In the genomic region with DNA sequence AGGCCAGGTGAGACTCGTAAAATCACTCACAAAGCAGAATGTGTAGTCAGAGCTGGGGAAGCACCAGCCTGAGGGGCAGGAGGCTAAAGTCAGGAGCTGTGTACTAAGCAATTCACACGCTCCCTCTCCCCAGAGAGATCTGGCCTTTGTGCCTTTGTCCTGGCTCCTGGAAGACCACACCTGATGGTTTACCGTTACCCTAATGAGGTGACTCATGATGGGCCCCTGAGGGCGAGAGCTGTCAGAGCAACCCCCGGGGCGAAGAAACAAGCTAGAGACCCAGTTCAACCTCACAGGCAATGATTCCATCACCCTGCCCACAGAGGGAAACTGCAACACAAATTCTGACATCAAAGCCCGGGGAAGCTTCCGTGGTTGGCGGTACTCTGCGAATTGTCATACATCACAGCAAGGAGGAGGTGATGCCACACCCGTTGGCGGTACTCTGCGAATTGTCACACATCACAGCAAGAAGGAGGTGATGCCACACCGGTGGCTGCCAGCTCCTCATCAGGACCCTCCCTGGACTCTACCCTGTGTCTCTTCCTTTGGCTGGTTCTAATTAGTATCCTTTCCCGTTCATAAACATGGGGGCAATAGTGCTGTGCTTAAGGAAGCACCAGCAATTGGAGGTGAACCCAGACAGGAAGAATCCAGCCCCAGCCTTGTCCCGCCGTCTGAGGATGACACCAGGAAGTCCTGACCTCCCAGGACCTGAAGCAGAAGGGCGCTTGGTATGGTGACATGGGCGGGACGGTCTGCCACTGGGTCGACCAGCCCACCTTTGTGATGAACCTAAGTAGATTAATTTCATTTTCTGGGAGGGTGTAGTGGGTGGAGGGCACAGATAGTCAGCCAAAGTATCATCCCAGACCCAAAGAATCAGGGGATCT, we compare ENCODE assay signal across 10 cellular contexts. TPM values are rescaled to one million over a fixed set of nuclear protein-coding genes. Genes with fewer than 3 reads are reported as not detected.
DNase-seq lines count a peak whose midpoint lies in the region; ATAC-seq and TF ChIP-seq lines count a peak whose summit lies in the region.
"Had no signal": no experiment of that assay in that cellular context is flagged by ENCODE, and none has a peak within 500 bp of the region (broad histone marks: within the 10 kb centered on the region; RNA-seq: fewer than 3 reads in every experiment).

No MANE protein-coding gene starts in this region.

- H3K36me3 ChIP-seq in endodermal cell (ENCODE audit: control insufficient read depth, insufficient read depth, low read length) (no peaks in the 10 kb centered on the region), MM.1S (replicated peaks; ENCODE audit: insufficient read depth, low read length) (no peaks in the 10 kb centered on the region)
- H3K36me3 ChIP-seq: heart left ventricle had no signal

- CTCF ChIA-PET in WTC11 (lab: Charles Lee): interaction anchor here (0.6 to 1.9 kb wide), 6 partner anchors 13 to 234 kb away, joined by 3 to 6 read pairs (median 4); no protein-coding TSS in a partner anchor

- 74 to 86% methylated on average over 19 to 21 of the region's 21 CpGs for WGBS in endodermal cell (ENCODE audit: insufficient coverage in 1 of 2, insufficient read length in 1 of 2), 2 experiments

- ATAC-seq in WTC11 (peak; percentile 72), GM18867 (IDR thresholded peaks at IDR 0.05; ENCODE audit: unreplicated experiment) (no peak)
- ATAC-seq: heart left ventricle had no signal

- TF ChIP-seq CTCF in WTC11 (IDR thresholded peaks at IDR 0.05): no peak
- TF ChIP-seq CTCF in endodermal cell (conservative IDR thresholded peaks at IDR 0.05): no peak
- no peak for TF ChIP-seq CTCF in MM.1S (IDR thresholded peaks at IDR 0.05; ENCODE audit: low read length)

- H3K9me2 ChIP-seq in MM.1S (replicated peaks; ENCODE audit: insufficient read depth, low read length): no peaks in the 10 kb centered on the region

- no peaks in the 10 kb centered on the region for H3F3A ChIP-seq in MM.1S (ENCODE audit: insufficient read depth, low read length)

- H3K27me3 Mint-ChIP-seq in WTC11 (ENCODE audit: low read depth) (peaks cover 4% of the 10 kb centered on the region; the same call in 1 of the 2 replicates), endodermal cell (ENCODE audit: insufficient read depth) (peaks cover 8% of the 10 kb centered on the region)

- POLR2A ChIA-PET in WTC11 (lab: Charles Lee): interaction anchor here (1.1 kb wide), 1 partner anchor 13 kb away, joined by 5 read pairs; no protein-coding TSS in a partner anchor

- H3K4me1 Mint-ChIP-seq in WTC11 (peaks cover 31% of the 10 kb centered on the region), endodermal cell (peaks cover 10% of the 10 kb centered on the region)

- H3K4me2 ChIP-seq in MM.1S (ENCODE audit: low read depth, low read length): no peak overlapping the region

- DNase-seq in LoVo (ENCODE audit: low spot score) (peak; percentile 30), WTC11 (ENCODE audit: low spot score) (no peak), endodermal cell (peak; percentile 74), NAMALWA (ENCODE audit: low spot score) (no peak), MM.1S (no peak), amygdala (lab: John Stamatoyannopoulos, UW) (no peak)
- peak; percentile 65 for DNase-seq in stimulated activated CD8-positive, alpha-beta memory T cell treated with anti-CD3 and anti-CD28 coated beads, Interleukin-12 subunit alpha, Interleukin-12 subunit beta, amount 100 ng/mL, for 4 hours (ENCODE audit: low read depth)
- DNase-seq: heart left ventricle, nephron progenitor cell had no signal

- H3K9me3 Mint-ChIP-seq in WTC11 (peaks cover 17% of the 10 kb centered on the region), endodermal cell (peaks cover 21% of the 10 kb centered on the region)

- H3K27me3 ChIP-seq in endodermal cell (ENCODE audit: control insufficient read depth, insufficient read depth, low read length, poor library complexity, severe bottlenecking) (no peaks in the 10 kb centered on the region), MM.1S (replicated peaks; ENCODE audit: insufficient read depth, low read length) (no peaks in the 10 kb centered on the region)
- H3K27me3 ChIP-seq: heart left ventricle had no signal

- peaks cover 6% of the 10 kb centered on the region for H3K4me1 ChIP-seq in endodermal cell (ENCODE audit: control insufficient read depth, insufficient read depth, low read length)
- no peaks in the 10 kb centered on the region for H3K4me1 ChIP-seq in MM.1S (ENCODE audit: low read length)
- H3K4me1 ChIP-seq: heart left ventricle had no signal

- no peak overlapping the region for H3K27ac ChIP-seq in endodermal cell (ENCODE audit: low read depth, low read length)
- H3K27ac ChIP-seq in MM.1S (ENCODE audit: low read length): no peak overlapping the region
- H3K27ac ChIP-seq: heart left ventricle had no signal

- H4K20me1 ChIP-seq in MM.1S (ENCODE audit: insufficient read depth, low read length): no peaks in the 10 kb centered on the region

- H3K27ac Mint-ChIP-seq in WTC11 (no peak overlapping the region), endodermal cell (no peak overlapping the region)
- H3K27ac Mint-ChIP-seq: nephron progenitor cell had no signal

- no peaks in the 10 kb centered on the region for H3K79me2 ChIP-seq in MM.1S (ENCODE audit: low read length)

- H3K9me3 ChIP-seq in endodermal cell (ENCODE audit: control insufficient read depth, low read length): peaks cover 1% of the 10 kb centered on the region
- no peaks in the 10 kb centered on the region for H3K9me3 ChIP-seq in MM.1S (replicated peaks; ENCODE audit: insufficient read depth, low read length)
- H3K9me3 ChIP-seq: heart left ventricle had no signal

- no peak overlapping the region for H3K4me3 Mint-ChIP-seq in WTC11
- H3K4me3 Mint-ChIP-seq in endodermal cell: no peak overlapping the region
- H3K4me3 Mint-ChIP-seq: nephron progenitor cell had no signal

- H3K9ac ChIP-seq in endodermal cell (ENCODE audit: extremely low read depth, low read length, poor library complexity, severe bottlenecking): no peak overlapping the region
- H3K9ac ChIP-seq in MM.1S (ENCODE audit: low read length): no peak overlapping the region

- H3K36me3 Mint-ChIP-seq in WTC11 (peaks cover 19% of the 10 kb centered on the region), endodermal cell (ENCODE audit: low read depth) (no peaks in the 10 kb centered on the region)

- H3K4me3 ChIP-seq in endodermal cell (ENCODE audit: low read length) (no peak overlapping the region), MM.1S (ENCODE audit: low read length) (no peak overlapping the region)
- H3K4me3 ChIP-seq: heart left ventricle had no signal

- H2AFZ ChIP-seq in MM.1S (ENCODE audit: low read length): no peak overlapping the region

TF ChIP-seq in WTC11, 78 proteins besides CTCF, POLR2A, EP300 and RAD21:
- no peak for TF ChIP-seq NFYB (CRISPR knock-in tag; conservative IDR thresholded peaks at IDR 0.05; ENCODE audit: low read depth)
- TF ChIP-seq, protein P1, sequence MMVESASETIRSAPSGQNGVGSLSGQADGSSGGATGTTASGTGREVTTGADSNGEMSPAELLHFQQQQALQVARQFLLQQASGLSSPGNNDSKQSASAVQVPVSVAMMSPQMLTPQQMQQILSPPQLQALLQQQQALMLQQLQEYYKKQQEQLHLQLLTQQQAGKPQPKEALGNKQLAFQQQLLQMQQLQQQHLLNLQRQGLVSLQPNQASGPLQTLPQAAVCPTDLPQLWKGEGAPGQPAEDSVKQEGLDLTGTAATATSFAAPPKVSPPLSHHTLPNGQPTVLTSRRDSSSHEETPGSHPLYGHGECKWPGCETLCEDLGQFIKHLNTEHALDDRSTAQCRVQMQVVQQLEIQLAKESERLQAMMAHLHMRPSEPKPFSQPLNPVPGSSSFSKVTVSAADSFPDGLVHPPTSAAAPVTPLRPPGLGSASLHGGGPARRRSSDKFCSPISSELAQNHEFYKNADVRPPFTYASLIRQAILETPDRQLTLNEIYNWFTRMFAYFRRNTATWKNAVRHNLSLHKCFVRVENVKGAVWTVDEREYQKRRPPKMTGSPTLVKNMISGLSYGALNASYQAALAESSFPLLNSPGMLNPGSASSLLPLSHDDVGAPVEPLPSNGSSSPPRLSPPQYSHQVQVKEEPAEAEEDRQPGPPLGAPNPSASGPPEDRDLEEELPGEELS (CRISPR knock-in tag; IDR thresholded peaks at IDR 0.05): no peak
- TF ChIP-seq, protein P2, sequence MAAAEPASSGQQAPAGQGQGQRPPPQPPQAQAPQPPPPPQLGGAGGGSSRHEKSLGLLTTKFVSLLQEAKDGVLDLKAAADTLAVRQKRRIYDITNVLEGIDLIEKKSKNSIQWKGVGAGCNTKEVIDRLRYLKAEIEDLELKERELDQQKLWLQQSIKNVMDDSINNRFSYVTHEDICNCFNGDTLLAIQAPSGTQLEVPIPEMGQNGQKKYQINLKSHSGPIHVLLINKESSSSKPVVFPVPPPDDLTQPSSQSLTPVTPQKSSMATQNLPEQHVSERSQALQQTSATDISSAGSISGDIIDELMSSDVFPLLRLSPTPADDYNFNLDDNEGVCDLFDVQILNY (CRISPR knock-in tag; IDR thresholded peaks at IDR 0.05): no peak
- TF ChIP-seq SOX15 (CRISPR knock-in tag; IDR thresholded peaks at IDR 0.05): no peak
- TF ChIP-seq ETV6 (CRISPR knock-in tag; IDR thresholded peaks at IDR 0.05): no peak
- no peak for TF ChIP-seq GRHL2 (CRISPR knock-in tag; IDR thresholded peaks at IDR 0.05; ENCODE audit: insufficient replicate concordance, severe bottlenecking)
- no peak for TF ChIP-seq TCF7 (CRISPR knock-in tag; IDR thresholded peaks at IDR 0.05; ENCODE audit: low read depth)
- TF ChIP-seq, protein P3, sequence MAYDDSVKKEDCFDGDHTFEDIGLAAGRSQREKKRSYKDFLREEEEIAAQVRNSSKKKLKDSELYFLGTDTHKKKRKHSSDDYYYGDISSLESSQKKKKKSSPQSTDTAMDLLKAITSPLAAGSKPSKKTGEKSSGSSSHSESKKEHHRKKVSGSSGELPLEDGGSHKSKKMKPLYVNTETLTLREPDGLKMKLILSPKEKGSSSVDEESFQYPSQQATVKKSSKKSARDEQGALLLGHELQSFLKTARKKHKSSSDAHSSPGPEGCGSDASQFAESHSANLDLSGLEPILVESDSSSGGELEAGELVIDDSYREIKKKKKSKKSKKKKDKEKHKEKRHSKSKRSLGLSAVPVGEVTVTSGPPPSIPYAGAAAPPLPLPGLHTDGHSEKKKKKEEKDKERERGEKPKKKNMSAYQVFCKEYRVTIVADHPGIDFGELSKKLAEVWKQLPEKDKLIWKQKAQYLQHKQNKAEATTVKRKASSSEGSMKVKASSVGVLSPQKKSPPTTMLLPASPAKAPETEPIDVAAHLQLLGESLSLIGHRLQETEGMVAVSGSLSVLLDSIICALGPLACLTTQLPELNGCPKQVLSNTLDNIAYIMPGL (CRISPR knock-in tag; IDR thresholded peaks at IDR 0.05): no peak

RNA-seq across cellular contexts. Expression of a gene that starts 30.5 kb away (rescaled TPM):
- total RNA-seq in WTC11 (2021) (151 to 197 TPM (median 194 TPM) in 3 replicates), endodermal cell (10 to 100 TPM; 13.0 to 32.3 TPM)
- 5.7 TPM for polyA plus RNA-seq in endodermal cell (2013, experiment 1 of 2)
- polyA plus RNA-seq in endodermal cell (2013, experiment 2 of 2): 3.7 TPM

RNA-seq across cellular contexts. Expression of a gene that starts 38.2 kb away (rescaled TPM):
- total RNA-seq in WTC11 (2021) (944 to 1,223 TPM (median 1,004 TPM) in 3 replicates), endodermal cell (100 to 1,000 TPM; 774 to 785 TPM)
- polyA plus RNA-seq in endodermal cell (2013, experiment 1 of 2): 504 TPM
- 496 TPM for polyA plus RNA-seq in endodermal cell (2013, experiment 2 of 2)

Comparison
In these comparisons a context has a peak if more than half of its experiments do, and no peak if none do; other contexts are left out.
1. DNase-seq: peak in LoVo (single experiment), endodermal cell (single experiment) and stimulated activated CD8-positive, alpha-beta memory T cell treated with anti-CD3 and anti-CD28 coated beads, Interleukin-12 subunit alpha, Interleukin-12 subunit beta, amount 100 ng/mL, for 4 hours (single experiment); none in WTC11 (single experiment), NAMALWA (single experiment), MM.1S (single experiment) and amygdala (0 of 56).